In the genomic region with DNA sequence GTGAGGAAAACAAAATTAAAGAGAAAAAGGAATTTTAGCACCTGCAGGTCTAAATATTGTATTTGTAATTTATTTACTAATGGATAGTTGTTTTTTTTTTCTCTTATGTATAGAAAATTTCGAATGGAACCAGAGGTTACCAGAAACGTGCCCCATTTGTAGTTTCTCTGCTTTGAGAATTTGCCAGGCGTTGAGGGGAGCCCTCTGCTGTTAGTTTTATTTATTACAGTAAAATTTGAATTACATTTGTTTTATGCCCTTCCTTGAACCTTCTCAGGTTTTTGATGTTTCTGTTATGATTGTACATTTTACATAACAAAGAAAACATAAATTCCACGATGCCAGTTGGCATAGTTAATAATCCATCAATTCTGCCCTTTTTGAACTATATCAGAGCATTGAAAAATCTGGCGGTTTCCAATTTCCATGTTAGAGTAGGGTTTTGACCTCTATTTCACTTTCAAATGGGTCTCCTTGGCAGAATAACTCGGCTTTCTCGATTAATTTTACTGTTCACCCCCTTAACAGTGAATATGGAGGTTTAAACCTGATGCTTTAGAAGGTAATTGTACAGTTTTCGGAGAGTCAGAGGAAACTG, we compare ENCODE assay signal across 8 cellular contexts. TPM values are rescaled to one million over a fixed set of nuclear protein-coding genes. Genes with fewer than 3 reads are reported as not detected.
DNase-seq lines count a peak whose midpoint lies in the region; ATAC-seq and TF ChIP-seq lines count a peak whose summit lies in the region.

No MANE protein-coding gene starts in this region.

- no peak for ATAC-seq in HG02763 (IDR thresholded peaks at IDR 0.05; ENCODE audit: unreplicated experiment)

- peak; percentile 20 for DNase-seq in DMS114 treated with DMSO at 0.1 percent for 48 hours (lab: John Stamatoyannopoulos, UW; ENCODE audit: unreplicated experiment)
- peak; percentile 45 for DNase-seq in HT1080 (ENCODE audit: low read depth)
- DNase-seq in SK-MEL-5 (ENCODE audit: low read depth, low spot score): peak; percentile 45
- peak; percentile 23 for DNase-seq in germinal center (ENCODE audit: low spot score)
- no peak for DNase-seq in testis
- no peak for DNase-seq in epidermal melanocyte (ENCODE audit: insufficient read length, low spot score)
- DNase-seq in NCI-H524 treated with DMSO at 0.1 percent for 48 hours (lab: John Stamatoyannopoulos, UW): no peak

- peak; percentile 60 to 63 (median 62) for TF ChIP-seq CTCF in testis (IDR thresholded peaks at IDR 0.05)

- H3K27ac ChIP-seq in testis: no peak overlapping the region

- TF ChIP-seq POLR2A in testis (IDR thresholded peaks at IDR 0.05): no peak

- H3K27me3 ChIP-seq in testis: no peaks in the 10 kb centered on the region

- no peaks in the 10 kb centered on the region for H3K36me3 ChIP-seq in testis (ENCODE audit: low read depth, missing control alignments)

- no peak overlapping the region for H3K4me3 ChIP-seq in testis

- H3K4me1 ChIP-seq in testis: no peaks in the 10 kb centered on the region

- in situ Hi-C loops in SK-MEL-5 (cut with HindIII; ENCODE audit: low pct_unique_long_range_greater_than_20kb, low sequenced_read_pairs): no loop called here

- intact Hi-C loops in testis (cut with DNase I; ENCODE audit: low total_unique reads): no loop called here

- H3K9me3 ChIP-seq in testis: no peaks in the 10 kb centered on the region

- WGBS in testis, 2 donors: 52 to 53% methylated on average over 8 of the region's 8 CpGs

RNA-seq across cellular contexts. Expression of a gene that starts 35.1 kb away (rescaled TPM):
- total RNA-seq in HT1080 (2014; rRNA removed; shearing (Covaris generic)): 0.03 TPM in 1 of 2 replicates, not detected in the other
- polyA plus RNA-seq in HT1080 (2015; cell fraction: cytosol; rRNA removed): not detected in 2 replicates
- polyA plus RNA-seq in HT1080 (2015; cell fraction: nucleus; rRNA removed): 0.06 TPM in 1 of 2 replicates, not detected in the other
- 0.08 and 0.27 TPM in 2 replicates for total RNA-seq in SK-MEL-5 (2014; rRNA removed; shearing (Covaris generic))
- polyA plus RNA-seq in SK-MEL-5 (2015; cell fraction: cytosol; rRNA removed): not detected in 2 replicates
- not detected in 2 replicates for polyA plus RNA-seq in SK-MEL-5 (2015; cell fraction: nucleus; rRNA removed)
- total RNA-seq in testis: 1 to 10 TPM; 2.1 to 3.8 TPM
- 2.4 TPM for polyA plus RNA-seq in testis (ENCODE audit: insufficient read depth, low read depth, low replicate concordance)

RNA-seq across cellular contexts. Expression of a gene that starts 57.7 kb away (rescaled TPM):
- 28.6 and 42.3 TPM in 2 replicates for total RNA-seq in HT1080 (2014; rRNA removed; shearing (Covaris generic))
- 29.9 and 31.7 TPM in 2 replicates for polyA plus RNA-seq in HT1080 (2015; cell fraction: cytosol; rRNA removed)
- 212 and 240 TPM in 2 replicates for polyA plus RNA-seq in HT1080 (2015; cell fraction: nucleus; rRNA removed)
- total RNA-seq in SK-MEL-5 (2014; rRNA removed; shearing (Covaris generic)): 48.9 and 54.9 TPM in 2 replicates
- polyA plus RNA-seq in SK-MEL-5 (2015; cell fraction: cytosol; rRNA removed): 40.4 and 52.9 TPM in 2 replicates
- 65.6 and 117 TPM in 2 replicates for polyA plus RNA-seq in SK-MEL-5 (2015; cell fraction: nucleus; rRNA removed)
- 10 to 100 TPM; 49.2 to 61.0 TPM for total RNA-seq in testis
- 37.6 TPM for polyA plus RNA-seq in testis (ENCODE audit: insufficient read depth, low read depth, low replicate concordance)

Comparison
In these comparisons a context has a peak if more than half of its experiments do, and no peak if none do; other contexts are left out.
1. DNase-seq: peak in DMS114 treated with DMSO at 0.1 percent for 48 hours (single experiment), HT1080 (single experiment), SK-MEL-5 (single experiment) and germinal center (single experiment); none in testis (single experiment), epidermal melanocyte (single experiment) and NCI-H524 treated with DMSO at 0.1 percent for 48 hours (single experiment).